Comparison of ENCODE assay signal across 8 cellular contexts in genomic region chr6:33454009-33454946, GRCh38. TPM values are rescaled to one million over a fixed set of nuclear protein-coding genes. Genes with fewer than 3 reads are reported as not detected.
A peak's percentile ranks its signal among the peaks of the same experiment; 100 is the strongest.
DNase-seq lines count a peak whose midpoint lies in the region; ATAC-seq and TF ChIP-seq lines count a peak whose summit lies in the region.

TSS of gene ZBTB9 (plus strand) at chr6:33454576. CDS start at chr6:33455101, 525 bp downstream.

- peak within 1 kb of the TSS; percentile 96 for H3K4me3 Mint-ChIP-seq in activated naive CD4-positive, alpha-beta T cell treated with anti-CD3 and anti-CD28 coated beads, Interleukin-2, amount 10 ng/mL, durations not matched to agents 7 days and 5 days

- TF ChIP-seq CTCF in GM06990 (IDR thresholded peaks at IDR 0.05; ENCODE audit: insufficient read depth, low read length, poor library complexity, severe bottlenecking) (no peak), NB4 (IDR thresholded peaks at IDR 0.05; ENCODE audit: low read depth, low read length) (no peak), suprapubic skin (IDR thresholded peaks at IDR 0.05) (no peak)

- peak within 1 kb of the TSS; percentile 91 for H3K27ac Mint-ChIP-seq in activated naive CD4-positive, alpha-beta T cell treated with anti-CD3 and anti-CD28 coated beads, Interleukin-2, amount 10 ng/mL, durations not matched to agents 7 days and 5 days

- CTCF ChIA-PET in activated naive CD4-positive, alpha-beta T cell treated with anti-CD3 and anti-CD28 coated beads, Interleukin-2, amount 10 ng/mL, durations not matched to agents 7 days and 5 days (lab: Charles Lee), result interaction anchor here (0.6 to 1.8 kb wide), 6 partner anchors 24 to 133 kb away, joined by 3 to 9 read pairs (median 4); partner anchors contain the start of gene BAK1

- H3K9me3 ChIP-seq in suprapubic skin, result no peaks in the 10 kb centered on the region

- peaks cover 23% of the 10 kb centered on the region for H3K36me3 Mint-ChIP-seq in activated naive CD4-positive, alpha-beta T cell treated with anti-CD3 and anti-CD28 coated beads, Interleukin-2, amount 10 ng/mL, durations not matched to agents 7 days and 5 days

- H3K4me3 ChIP-seq in GM06990 (replicated peaks; ENCODE audit: low read depth, low read length) (peak within 1 kb of the TSS; percentile 96), NB4 (ENCODE audit: low read depth, low read length) (peak within 1 kb of the TSS; percentile 91), suprapubic skin (peak within 1 kb of the TSS; percentile 79)

- peak; percentile 94 for ATAC-seq in HG02571 (IDR thresholded peaks at IDR 0.05; ENCODE audit: unreplicated experiment)

- 1% methylated on average over 13 of the region's 65 CpGs for WGBS in suprapubic skin

- H3K27me3 ChIP-seq in GM06990 (replicated peaks; ENCODE audit: control insufficient read depth, insufficient read depth, low read length) (no peaks in the 10 kb centered on the region), suprapubic skin (no peaks in the 10 kb centered on the region)

- TF ChIP-seq EP300 in suprapubic skin (IDR thresholded peaks at IDR 0.05), result no peak

- peaks cover 22% of the 10 kb centered on the region for H3K4me1 ChIP-seq in suprapubic skin

- H3K9me3 Mint-ChIP-seq in activated naive CD4-positive, alpha-beta T cell treated with anti-CD3 and anti-CD28 coated beads, Interleukin-2, amount 10 ng/mL, durations not matched to agents 7 days and 5 days, result no peaks in the 10 kb centered on the region

- H3K36me3 ChIP-seq in GM06990 (ENCODE audit: control insufficient read depth, insufficient read depth, low read length) (peaks cover 5% of the 10 kb centered on the region), suprapubic skin (peaks cover 14% of the 10 kb centered on the region)

- peak within 1 kb of the TSS; percentile 55 for H3K27ac ChIP-seq in suprapubic skin

- DNase-seq in GM06990 (ENCODE audit: extremely low read depth, insufficient read length) (peak; percentile 93), NB4 (ENCODE audit: low read depth) (peak; percentile 98), SK-N-DZ (ENCODE audit: low spot score) (peak; percentile 96), globus pallidus (ENCODE audit: low spot score) (peak; percentile 95), nucleus accumbens (lab: John Stamatoyannopoulos, UW) (peak; percentile 71 to 98 (median 94)), suprapubic skin (ENCODE audit: low spot score in 2 of 2) (peak; percentile 97 to 98)
- peak; percentile 98 for DNase-seq in activated naive CD4-positive, alpha-beta T cell treated with anti-CD3 and anti-CD28 coated beads, Interleukin-2, amount 10 ng/mL, durations not matched to agents 7 days and 5 days

- H3K4me1 Mint-ChIP-seq in activated naive CD4-positive, alpha-beta T cell treated with anti-CD3 and anti-CD28 coated beads, Interleukin-2, amount 10 ng/mL, durations not matched to agents 7 days and 5 days, result peaks cover 33% of the 10 kb centered on the region

- H3K27me3 Mint-ChIP-seq in activated naive CD4-positive, alpha-beta T cell treated with anti-CD3 and anti-CD28 coated beads, Interleukin-2, amount 10 ng/mL, durations not matched to agents 7 days and 5 days, result no peaks in the 10 kb centered on the region

- peak; percentile 86 for TF ChIP-seq POLR2A in NB4 (IDR thresholded peaks at IDR 0.05; ENCODE audit: extremely low read depth, insufficient read length)
- TF ChIP-seq POLR2A in suprapubic skin (IDR thresholded peaks at IDR 0.05), result peak in 1 of 2 donors; percentile 34

RNA-seq across cellular contexts. Expression of gene ZBTB9, which starts in this region (rescaled TPM):
- 7.4 and 7.6 TPM in 2 replicates for polyA plus RNA-seq in SK-N-DZ (2014; cell fraction: cytosol; rRNA removed)
- polyA plus RNA-seq in SK-N-DZ (2014; cell fraction: nucleus; rRNA removed), result 11.4 and 23.1 TPM in 2 replicates
- 1 to 10 TPM; 5.9 to 9.9 (median 7.4) TPM for total RNA-seq in suprapubic skin

Comparison
In these comparisons a context has a peak if more than half of its experiments do, and no peak if none do; other contexts are left out.
1. Peak in every context shown above with its lines: DNase-seq, ATAC-seq, H3K4me3 ChIP-seq and H3K27ac ChIP-seq.